Comparison of ENCODE assay signal across 8 cellular contexts in genomic region chr4:185143596-185143969, GRCh38. TPM values are rescaled to one million over a fixed set of nuclear protein-coding genes. Genes with fewer than 3 reads are reported as not detected.
DNase-seq lines count a peak whose midpoint lies in the region; ATAC-seq, FAIRE-seq and TF ChIP-seq lines count a peak whose summit lies in the region.

No MANE protein-coding gene starts in this region.

- H3K27me3 ChIP-seq in bronchial epithelial cell (ENCODE audit: control insufficient read depth, insufficient read depth, low read length) (no peaks in the 10 kb centered on the region), spleen (replicated peaks in 1 of 7) (peaks cover 0 to 27% (median 0%) of the 10 kb centered on the region in 7 donors)

- H3K4me3 ChIP-seq in bronchial epithelial cell (ENCODE audit: low read depth, low read length), result peak overlapping the region; percentile 71
- peak overlapping the region; percentile 81 to 84 for H3K4me3 ChIP-seq in kidney (ENCODE audit: low read length in 2 of 2)
- peak overlapping the region; percentile 53 to 87 (median 64) for H3K4me3 ChIP-seq in spleen

- peak; percentile 43 for DNase-seq in NCI-H2171 treated with DMSO at 0.1 percent for 48 hours (lab: John Stamatoyannopoulos, UW)
- no peak for DNase-seq in NCI-H2171 (lab: John Stamatoyannopoulos, UW)
- DNase-seq in RKO (ENCODE audit: low spot score), result peak; percentile 68
- peak; percentile 50 for DNase-seq in bronchial epithelial cell (ENCODE audit: low read depth)
- DNase-seq in kidney, result peak; percentile 78
- DNase-seq in spleen, result peak; percentile 85
- no peak for DNase-seq in NCI-H2107 (lab: John Stamatoyannopoulos, UW)

- intact Hi-C loops in kidney (cut with DNase I) (no loop called here), spleen (cut with DNase I; ENCODE audit: low total_unique reads) (no loop called here)

- H3K9me3 ChIP-seq in kidney (ENCODE audit: control insufficient read depth in 1 of 2, low read length in 2 of 2) (no peaks in the 10 kb centered on the region), spleen (no peaks in the 10 kb centered on the region)

- peak overlapping the region; percentile 63 to 85 for H3K9ac ChIP-seq in kidney (ENCODE audit: low read length in 2 of 2)

- no peak for TF ChIP-seq CTCF in bronchial epithelial cell (IDR thresholded peaks at IDR 0.05; ENCODE audit: insufficient read depth, low read length, severe bottlenecking)
- no peak for TF ChIP-seq CTCF in kidney (IDR thresholded peaks at IDR 0.05; ENCODE audit: borderline replicate concordance, extremely low read depth, insufficient read depth)
- no peak for TF ChIP-seq CTCF in spleen (IDR thresholded peaks at IDR 0.05 in 8 of 11, conservative IDR thresholded peaks at IDR 0.05 in 3 of 11)

- peak; percentile 27 for ATAC-seq in HG02938 (IDR thresholded peaks at IDR 0.05; ENCODE audit: unreplicated experiment)

- H3K27ac ChIP-seq in kidney (ENCODE audit: low read depth in 2 of 2, low read length in 2 of 2), result peak overlapping the region; percentile 41 to 47
- H3K27ac ChIP-seq in spleen, result peak overlapping the region in 4 of 8 donors; percentile 74 to 87 (median 80)

- FAIRE-seq in bronchial epithelial cell (lab: Jason Lieb, UNC) (no peak), kidney (lab: Jason Lieb, UNC) (no peak)

- H3K36me3 ChIP-seq in bronchial epithelial cell (ENCODE audit: control insufficient read depth, insufficient read depth, low read length) (peaks cover 5% of the 10 kb centered on the region), kidney (ENCODE audit: control insufficient read depth in 1 of 2, insufficient read depth in 2 of 2, low read length in 2 of 2) (peaks cover 5 to 7% of the 10 kb centered on the region in 2 donors), spleen (peaks cover 0 to 12% (median 0%) of the 10 kb centered on the region in 6 donors)

- H3K4me1 ChIP-seq in kidney (ENCODE audit: control insufficient read depth in 1 of 2, insufficient read depth in 1 of 2, low read depth in 1 of 2, low read length in 2 of 2) (peaks cover 13 to 19% of the 10 kb centered on the region in 2 donors), spleen (peaks cover 6 to 36% (median 25%) of the 10 kb centered on the region in 6 donors)

- TF ChIP-seq POLR2A in spleen (IDR thresholded peaks at IDR 0.05), result no peak

- 2 to 4% (median 3%) methylated on average over 13 to 30 of the region's 30 CpGs for WGBS in spleen, 5 donors

RNA-seq across cellular contexts. Expression of gene SLC25A4, which starts 0.5 kb away (rescaled TPM):
- total RNA-seq in bronchial epithelial cell, result 16.9 and 20.0 TPM in 2 replicates
- 41.2 TPM for total RNA-seq in kidney
- polyA plus RNA-seq in kidney (ENCODE audit: insufficient read depth, low read depth, low replicate concordance), result 148 TPM
- 10 to 100 TPM in 6 of 7 donors, 1 to 10 TPM in 1; 8.5 to 17.2 (median 12.7) TPM for total RNA-seq in spleen
- 10 to 100 TPM in 1 of 3 donors, 1 to 10 TPM in 2; 6.2 to 11.5 (median 7.9) TPM for polyA plus RNA-seq in spleen

Comparison
In these comparisons a context has a peak if more than half of its experiments do, and no peak if none do; other contexts are left out.
1. DNase-seq: peak in NCI-H2171 treated with DMSO at 0.1 percent for 48 hours (single experiment), RKO (single experiment), bronchial epithelial cell (single experiment), kidney (single experiment) and spleen (single experiment); none in NCI-H2171 (single experiment) and NCI-H2107 (single experiment).
2. Peak in every context shown above with its lines, with median percentiles within 50 percentile points of each other: H3K4me3 ChIP-seq.